12 cellular contexts compared by ENCODE assay signal in the genomic region with DNA sequence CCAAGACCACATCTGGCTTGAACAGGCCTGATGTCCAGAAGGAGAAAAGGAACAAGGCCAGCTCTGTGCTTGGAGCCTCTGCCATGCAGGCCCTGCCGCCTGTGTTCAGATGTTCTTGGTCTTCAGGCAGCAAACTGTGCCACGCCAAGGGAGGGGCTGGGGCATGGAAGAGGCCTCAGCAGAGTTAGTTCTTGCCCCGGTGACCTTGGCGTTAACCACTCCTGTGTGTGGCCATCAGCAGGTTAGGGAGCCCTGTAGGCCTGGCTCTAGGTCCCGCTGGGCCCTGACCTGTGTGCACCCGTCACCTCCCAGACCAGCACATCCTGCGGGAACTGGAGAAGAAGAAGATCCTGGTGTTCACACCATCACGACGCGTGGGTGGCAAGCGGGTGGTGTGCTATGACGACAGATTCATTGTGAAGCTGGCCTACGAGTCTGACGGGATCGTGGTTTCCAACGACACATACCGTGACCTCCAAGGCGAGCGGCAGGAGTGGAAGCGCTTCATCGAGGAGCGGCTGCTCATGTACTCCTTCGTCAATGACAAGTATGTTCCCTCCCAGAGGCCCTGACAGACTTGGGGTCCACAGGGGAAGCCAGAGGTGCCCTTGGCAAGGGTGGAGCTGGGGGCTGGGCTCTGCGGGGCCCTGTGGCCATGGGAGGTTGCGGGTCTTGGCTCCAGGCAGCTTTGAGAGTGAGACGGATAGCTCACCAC. TPM values are rescaled to one million over a fixed set of nuclear protein-coding genes. Genes with fewer than 3 reads are reported as not detected.
DNase-seq lines count a peak whose midpoint lies in the region; ATAC-seq lines count a peak whose summit lies in the region.
"Had no signal": no experiment of that assay in that cellular context is flagged by ENCODE, and none has a peak within 500 bp of the region (broad histone marks: within the 10 kb centered on the region; RNA-seq: fewer than 3 reads in every experiment).

No MANE protein-coding gene starts in this region.

- peak overlapping the region; percentile 98 for H3K27ac ChIP-seq in subcutaneous abdominal adipose tissue (ENCODE audit: low read depth, low read length)
- H3K27ac ChIP-seq: 22Rv1 had no signal

- H3K27me3 Mint-ChIP-seq in activated T-cell treated with anti-CD3 and anti-CD28 coated beads, Interleukin-2, amount 50 U/mL, for 24 hours = no peaks in the 10 kb centered on the region

- intact Hi-C loops in left colon (cut with DNase I, micrococcal nuclease) = no loop called here

- ATAC-seq in left colon (no peak), GM21576 (IDR thresholded peaks at IDR 0.05; ENCODE audit: unreplicated experiment) (no peak), HG03442 (IDR thresholded peaks at IDR 0.05; ENCODE audit: unreplicated experiment) (no peak)
- ATAC-seq: Panc1, right cardiac atrium had no signal

- peaks cover 28 to 70% (median 63%) of the 10 kb centered on the region in 5 donors for H3K4me1 ChIP-seq in subcutaneous abdominal adipose tissue (ENCODE audit: control insufficient read depth in 5 of 5, insufficient read depth in 5 of 5, low read length in 5 of 5)

- no peak overlapping the region for H3K9ac ChIP-seq in subcutaneous abdominal adipose tissue (ENCODE audit: low read length in 5 of 5)

- H3K36me3 ChIP-seq in subcutaneous abdominal adipose tissue (ENCODE audit: control insufficient read depth in 5 of 5, insufficient read depth in 5 of 5, low read length in 5 of 5) = peaks cover 0 to 71% (median 57%) of the 10 kb centered on the region in 5 donors

- peaks cover 53% of the 10 kb centered on the region for H3K4me1 Mint-ChIP-seq in activated T-cell treated with anti-CD3 and anti-CD28 coated beads, Interleukin-2, amount 50 U/mL, for 24 hours (ENCODE audit: low read depth)

- H3K9me3 Mint-ChIP-seq in activated T-cell treated with anti-CD3 and anti-CD28 coated beads, Interleukin-2, amount 50 U/mL, for 24 hours = no peaks in the 10 kb centered on the region

- peaks cover 0 to 3% (median 0%) of the 10 kb centered on the region in 5 donors for H3K27me3 ChIP-seq in subcutaneous abdominal adipose tissue (ENCODE audit: control insufficient read depth in 5 of 5, insufficient read depth in 4 of 5, low read length in 5 of 5)

- peak; percentile 18 for DNase-seq in DMS53 (lab: John Stamatoyannopoulos, UW)
- no peak for DNase-seq in DMS53 treated with DMSO at 0.1 percent for 48 hours (lab: John Stamatoyannopoulos, UW; ENCODE audit: unreplicated experiment)
- no peak for DNase-seq in activated T-cell treated with anti-CD3 and anti-CD28 coated beads, Interleukin-2, amount 50 U/mL, for 24 hours
- DNase-seq in left colon = peak; percentile 12 to 31
- no peak for DNase-seq in 8988T
- DNase-seq: NCI-H1417 had no signal

- H3K4me3 Mint-ChIP-seq in activated T-cell treated with anti-CD3 and anti-CD28 coated beads, Interleukin-2, amount 50 U/mL, for 24 hours = peak overlapping the region; percentile 97

- peaks cover 85% of the 10 kb centered on the region for H3K36me3 Mint-ChIP-seq in activated T-cell treated with anti-CD3 and anti-CD28 coated beads, Interleukin-2, amount 50 U/mL, for 24 hours (ENCODE audit: low read depth)

- peaks cover 0 to 3% (median 0%) of the 10 kb centered on the region in 5 donors for H3K9me3 ChIP-seq in subcutaneous abdominal adipose tissue (ENCODE audit: control insufficient read depth in 5 of 5, low read length in 5 of 5)

- H3K27ac Mint-ChIP-seq in activated T-cell treated with anti-CD3 and anti-CD28 coated beads, Interleukin-2, amount 50 U/mL, for 24 hours = peak overlapping the region; percentile 99

- H3K4me3 ChIP-seq in subcutaneous abdominal adipose tissue (ENCODE audit: low read depth in 1 of 5, low read length in 5 of 5) = no peak overlapping the region

RNA-seq across cellular contexts. Expression of gene ZC3H12A, which starts 7.1 kb away (rescaled TPM):
- 10 to 100 TPM; 24.0 to 61.6 TPM for total RNA-seq in left colon

RNA-seq across cellular contexts. Expression of gene MEAF6, which starts 33.1 kb away (rescaled TPM):
- 10 to 100 TPM; 38.1 to 41.4 TPM for total RNA-seq in left colon

Comparison
In these comparisons a context has a peak if more than half of its experiments do, and no peak if none do; other contexts are left out.
1. DNase-seq: peak in DMS53 (single experiment) and left colon (2 of 2); none in DMS53 treated with DMSO at 0.1 percent for 48 hours (single experiment), activated T-cell treated with anti-CD3 and anti-CD28 coated beads, Interleukin-2, amount 50 U/mL, for 24 hours (single experiment) and 8988T (single experiment).